In genomic region chr13:78572459-78572858, GRCh38 we compare ENCODE assay signal across 25 cellular contexts.
DNase-seq lines count a peak whose midpoint lies in the region; FAIRE-seq and TF ChIP-seq lines count a peak whose summit lies in the region.
"Had no signal": no experiment of that assay in that cellular context is flagged by ENCODE, and none has a peak within 500 bp of the region (broad histone marks: within the 10 kb centered on the region; RNA-seq: fewer than 3 reads in every experiment).

No MANE protein-coding gene starts in this region.

- POLR2A ChIA-PET in HEK293T (lab: Yijun Ruan, JAX), result no interaction called here

- DNase-seq in NCI-H748 (lab: John Stamatoyannopoulos, UW; ENCODE audit: unreplicated experiment), result peak; percentile 6
- no peak for DNase-seq in NCI-H748 treated with DMSO at 0.1 percent for 48 hours (lab: John Stamatoyannopoulos, UW)
- DNase-seq in HEK293T (ENCODE audit: extremely low spot score), result no peak
- DNase-seq in left kidney (ENCODE audit: low read depth, low spot score), result peak; percentile 23
- DNase-seq in pons (ENCODE audit: low spot score), result no peak
- no peak for DNase-seq in GM19239 (ENCODE audit: insufficient read length, low spot score)
- DNase-seq: 8988T; ACHN; BE2C; C1 segment of cervical spinal cord; CD4-positive, alpha-beta memory T cell; CD4-positive, CD25-positive, alpha-beta regulatory T cell; CD8-positive, alpha-beta memory T cell; COR-L47; DMS 273 treated with DMSO at 0.1 percent for 48 hours; DMS153; DMS53; DMS79; DND-41; EL; GDM1 had no signal

- no peak for FAIRE-seq in GM19239 (lab: Jason Lieb, UNC)
- FAIRE-seq: A204.1, GM12878, GM12892, GM18507 had no signal

- CTCF ChIA-PET in HEK293T (lab: Yijun Ruan, JAX), result interaction anchor here (0.7 kb wide), 1 partner anchor 14 kb away, joined by 3 read pairs; no protein-coding TSS in a partner anchor

TF ChIP-seq in HEK293T, 16 proteins besides CTCF, POLR2A, EP300 and RAD21:
- TF ChIP-seq TARDBP (IDR thresholded peaks at IDR 0.05), result no peak
- TF ChIP-seq PKNOX1 (IDR thresholded peaks at IDR 0.05), result peak; percentile 87
- no peak for TF ChIP-seq LEF1 (IDR thresholded peaks at IDR 0.05; ENCODE audit: borderline replicate concordance)
- TF ChIP-seq BHLHE40 (IDR thresholded peaks at IDR 0.05; ENCODE audit: borderline replicate concordance), result no peak
- TF ChIP-seq ARNT (IDR thresholded peaks at IDR 0.05), result no peak
- 0 out of 2 replicates have a peak, but pooled peaks have one; percentile 48 for TF ChIP-seq CTBP1 (IDR thresholded peaks at IDR 0.05; ENCODE audit: borderline replicate concordance)
- no peak for TF ChIP-seq SUZ12 (IDR thresholded peaks at IDR 0.05)
- TF ChIP-seq FOXA1 (IDR thresholded peaks at IDR 0.05), result no peak
- TF ChIP-seq ZNF384 (IDR thresholded peaks at IDR 0.05), result no peak
- no peak for TF ChIP-seq FOXK2 (IDR thresholded peaks at IDR 0.05)
- no peak for TF ChIP-seq HDGF (IDR thresholded peaks at IDR 0.05; ENCODE audit: borderline replicate concordance)
- no peak for TF ChIP-seq NFRKB (IDR thresholded peaks at IDR 0.05)
- no peak for TF ChIP-seq ELF4 (IDR thresholded peaks at IDR 0.05)

Comparison
In these comparisons a context has a peak if more than half of its experiments do, and no peak if none do; other contexts are left out.
1. DNase-seq: peak in NCI-H748 (single experiment) and left kidney (single experiment); none in NCI-H748 treated with DMSO at 0.1 percent for 48 hours (single experiment), HEK293T (single experiment), pons (single experiment) and GM19239 (single experiment).